Comparison of ENCODE assay signal across 8 cellular contexts in genomic region chr4:139556735-139557505, GRCh38. TPM values are rescaled to one million over a fixed set of nuclear protein-coding genes. Genes with fewer than 3 reads are reported as not detected.
DNase-seq lines count a peak whose midpoint lies in the region; ATAC-seq and TF ChIP-seq lines count a peak whose summit lies in the region.

No MANE protein-coding gene starts in this region.

- H3K36me3 ChIP-seq in iPS-20b (ENCODE audit: insufficient read depth, low read depth, low read length) (no peaks in the 10 kb centered on the region), skeletal muscle tissue (ENCODE audit: control insufficient read depth in 3 of 3, insufficient read depth in 3 of 3, low read length in 3 of 3) (no peaks in the 10 kb centered on the region)

- H3K9ac ChIP-seq in iPS-20b (ENCODE audit: low read depth, low read length), result peak overlapping the region; percentile 58; the same call in 1 of the 2 replicates
- peak overlapping the region; percentile 88 to 98 (median 95) for H3K9ac ChIP-seq in skeletal muscle tissue (ENCODE audit: low read depth in 1 of 3, low read length in 3 of 3)

- peak overlapping the region; percentile 84 for H3K4me3 ChIP-seq in astrocyte of the spinal cord (ENCODE audit: low read depth, low read length)
- peak overlapping the region; percentile 82 for H3K4me3 ChIP-seq in iPS-20b (ENCODE audit: low read length)
- H3K4me3 ChIP-seq in skeletal muscle tissue (ENCODE audit: low read length in 3 of 3), result peak overlapping the region; percentile 91 to 96 (median 93)

- in situ Hi-C loops in astrocyte of the spinal cord (cut with HindIII; ENCODE audit: low sequenced_read_pairs), result no loop called here

- H3K9me3 ChIP-seq in iPS-20b (ENCODE audit: insufficient read depth, low read depth, low read length), result no peaks in the 10 kb centered on the region
- no peaks in the 10 kb centered on the region for H3K9me3 ChIP-seq in skeletal muscle tissue (ENCODE audit: control insufficient read depth in 3 of 3, low read length in 3 of 3)

- no peak overlapping the region for H3K27ac ChIP-seq in iPS-20b (ENCODE audit: low read length)
- H3K27ac ChIP-seq in skeletal muscle tissue (ENCODE audit: low read depth, low read length), result peak overlapping the region; percentile 98

- H3K4me1 ChIP-seq in iPS-20b (ENCODE audit: insufficient read depth, low read length), result peaks cover 16% of the 10 kb centered on the region
- peaks cover 28 to 37% (median 30%) of the 10 kb centered on the region in 3 donors for H3K4me1 ChIP-seq in skeletal muscle tissue (ENCODE audit: control insufficient read depth in 3 of 3, insufficient read depth in 3 of 3, low read length in 3 of 3)

- H3K27me3 ChIP-seq in iPS-20b (ENCODE audit: insufficient read depth, low read length), result peaks cover 76% of the 10 kb centered on the region
- no peaks in the 10 kb centered on the region for H3K27me3 ChIP-seq in skeletal muscle tissue (ENCODE audit: control insufficient read depth in 3 of 3, insufficient read depth in 3 of 3, low read length in 3 of 3)

- peak; percentile 27 for ATAC-seq in HG02588 (IDR thresholded peaks at IDR 0.05; ENCODE audit: unreplicated experiment)
- no peak for ATAC-seq in HG03457 (IDR thresholded peaks at IDR 0.05; ENCODE audit: unreplicated experiment)

- DNase-seq in DMS53 (lab: John Stamatoyannopoulos, UW) (peak; percentile 95), NCI-H187 (lab: John Stamatoyannopoulos, UW) (peak; percentile 47 to 67), T-helper 22 cell (ENCODE audit: low read depth) (peak; percentile 52), astrocyte of the spinal cord (ENCODE audit: low read depth, low spot score) (peak; percentile 33)

- no peak for TF ChIP-seq CTCF in astrocyte of the spinal cord (IDR thresholded peaks at IDR 0.05; ENCODE audit: low read depth, low read length)

RNA-seq across cellular contexts. Expression of gene SETD7, which starts 0.9 kb away (rescaled TPM):
- 59.0 TPM for total RNA-seq in skeletal muscle tissue

Comparison
In these comparisons a context has a peak if more than half of its experiments do, and no peak if none do; other contexts are left out.
1. DNase-seq: peak in every context shown above with its lines; median percentile 95 in DMS53; 57 in NCI-H187; 52 in T-helper 22 cell; 33 in astrocyte of the spinal cord.